ENCODE assay signal across 34 cellular contexts in genomic region chr1:85068846-85069245, GRCh38.
"Had no signal": no experiment of that assay in that cellular context is flagged by ENCODE, and none has a peak within 500 bp of the region (broad histone marks: within the 10 kb centered on the region; RNA-seq: fewer than 3 reads in every experiment).

No MANE protein-coding gene starts in this region.

- DNase-seq: Karpas-422, Kasumi-1, MG63, MM.1S, MV-4-11, NCI-H1048, NCI-H1092, NCI-H1092 treated with DMSO at 0.1 percent for 48 hours, NCI-H1105, NCI-H1105 treated with DMSO at 0.1 percent for 48 hours, NCI-H1417, NCI-H1417 treated with DMSO at 0.1 percent for 48 hours, NCI-H1436, NCI-H1436 treated with DMSO at 0.1 percent for 48 hours, NCI-H146, NCI-H1694, NCI-H1694 treated with DMSO at 0.1 percent for 48 hours, NCI-H187, NCI-H187 treated with DMSO at 0.1 percent for 48 hours, NCI-H1930, NCI-H2029, NCI-H2029 treated with DMSO at 0.1 percent for 48 hours, NCI-H2081, NCI-H2081 treated with DMSO at 0.1 percent for 48 hours, NCI-H2107, NCI-H2171, NCI-H2171 treated with DMSO at 0.1 percent for 48 hours, NCI-H2227 treated with DMSO at 0.1 percent for 48 hours, NCI-H226, NCI-H345, NCI-H446, NCI-H510A, NCI-H510A treated with DMSO at 0.1 percent for 48 hours, NCI-H524 had no signal

- H3K27me3 ChIP-seq: MG63 had no signal

- H3K36me3 ChIP-seq: MG63 had no signal

- H3K9me3 ChIP-seq: MG63 had no signal

- H3K4me3 ChIP-seq: MG63 had no signal
